1 cellular context compared by ENCODE assay signal in genomic region chr17:37488009-37488604, GRCh38.
TF ChIP-seq lines count a peak whose summit lies in the region.

No MANE protein-coding gene starts in this region.

TF ChIP-seq in HepG2, 621 proteins besides CTCF, POLR2A, EP300 and RAD21 (continued from another document and continues in another):
- TF ChIP-seq ZFP36 (IDR thresholded peaks at IDR 0.05; ENCODE audit: borderline replicate concordance, low read depth, low read length, partially characterized antibody) (no peak), RORA (CRISPR knock-in tag; IDR thresholded peaks at IDR 0.05) (no peak), ZNF598 (CRISPR knock-in tag; IDR thresholded peaks at IDR 0.05; ENCODE audit: borderline replicate concordance) (no peak), KAT2B (IDR thresholded peaks at IDR 0.05; ENCODE audit: borderline replicate concordance, low read depth, low read length) (no peak), ZBTB10 (CRISPR knock-in tag; IDR thresholded peaks at IDR 0.05; ENCODE audit: borderline replicate concordance) (no peak), ZFP36L1 (CRISPR knock-in tag; IDR thresholded peaks at IDR 0.05) (peak; percentile 82; the same call in 1 of the 2 replicates), ARID5B (CRISPR knock-in tag; IDR thresholded peaks at IDR 0.05) (peak; percentile 85), ZNF567 (CRISPR knock-in tag; IDR thresholded peaks at IDR 0.05; ENCODE audit: borderline replicate concordance) (no peak), HNF4G (IDR thresholded peaks at IDR 0.05; ENCODE audit: borderline replicate concordance, low read depth, low read length) (no peak), HNF4G (CRISPR knock-in tag; IDR thresholded peaks at IDR 0.05; ENCODE audit: borderline replicate concordance, low read depth) (no peak), CCDC6 (CRISPR knock-in tag; IDR thresholded peaks at IDR 0.05) (no peak), ZNF331 (CRISPR knock-in tag; IDR thresholded peaks at IDR 0.05) (peak; percentile 57; the same call in 1 of the 2 replicates), MLXIP (CRISPR knock-in tag; IDR thresholded peaks at IDR 0.05; ENCODE audit: borderline replicate concordance) (no peak), MXI1 (IDR thresholded peaks at IDR 0.05; ENCODE audit: borderline replicate concordance, low read depth, low read length) (peak; percentile 46; the same call in 1 of the 3 replicates), NFIB (CRISPR knock-in tag; IDR thresholded peaks at IDR 0.05; ENCODE audit: borderline replicate concordance) (no peak), SSRP1 (CRISPR knock-in tag; IDR thresholded peaks at IDR 0.05) (no peak), ZNF782 (CRISPR knock-in tag; IDR thresholded peaks at IDR 0.05; ENCODE audit: borderline replicate concordance) (no peak), ATF4 (CRISPR knock-in tag; IDR thresholded peaks at IDR 0.05) (peak in 1 of 2 experiments; percentile 74; a peak in 2 of 4 replicates), ZNF878 (CRISPR knock-in tag; IDR thresholded peaks at IDR 0.05) (peak; percentile 64; the same call in 1 of the 2 replicates), NR3C1 (CRISPR knock-in tag; IDR thresholded peaks at IDR 0.05) (no peak), ZSCAN22 (CRISPR knock-in tag; IDR thresholded peaks at IDR 0.05) (no peak), MAF1 (CRISPR knock-in tag; IDR thresholded peaks at IDR 0.05; ENCODE audit: borderline replicate concordance) (no peak), USF2 (IDR thresholded peaks at IDR 0.05; ENCODE audit: low read depth, low read length) (no peak), USF2 (CRISPR knock-in tag; IDR thresholded peaks at IDR 0.05; ENCODE audit: borderline replicate concordance) (no peak), MYNN (CRISPR knock-in tag; IDR thresholded peaks at IDR 0.05; ENCODE audit: low read depth) (no peak), PAXIP1 (CRISPR knock-in tag; conservative IDR thresholded peaks at IDR 0.05) (peak; percentile 83), SRSF1 (optimal IDR thresholded peaks at IDR 0.05; ENCODE audit: low read depth, low read length) (no peak), TOPORS (CRISPR knock-in tag; IDR thresholded peaks at IDR 0.05) (no peak), GTF2F1 (IDR thresholded peaks at IDR 0.05; ENCODE audit: low read length) (no peak), MXD4 (CRISPR knock-in tag; IDR thresholded peaks at IDR 0.05) (no peak), ZNF609 (CRISPR knock-in tag; IDR thresholded peaks at IDR 0.05; ENCODE audit: borderline replicate concordance) (peak; percentile 69; the same call in 1 of the 2 replicates), SIX4 (CRISPR knock-in tag; IDR thresholded peaks at IDR 0.05) (no peak), NCOA1 (CRISPR knock-in tag; IDR thresholded peaks at IDR 0.05) (no peak), BORCS8-MEF2B (CRISPR knock-in tag; IDR thresholded peaks at IDR 0.05) (no peak), ZNF143 (CRISPR knock-in tag; IDR thresholded peaks at IDR 0.05) (no peak), ZSCAN30 (CRISPR knock-in tag; IDR thresholded peaks at IDR 0.05) (no peak), RBAK (CRISPR knock-in tag; IDR thresholded peaks at IDR 0.05) (no peak), DBP (CRISPR knock-in tag; IDR thresholded peaks at IDR 0.05; ENCODE audit: not compliant biosample characterization) (no peak), CREM (IDR thresholded peaks at IDR 0.05) (peak; percentile 86), CREM (CRISPR knock-in tag; IDR thresholded peaks at IDR 0.05) (no peak)
